1 cellular context compared by ENCODE assay signal in the genomic region with DNA sequence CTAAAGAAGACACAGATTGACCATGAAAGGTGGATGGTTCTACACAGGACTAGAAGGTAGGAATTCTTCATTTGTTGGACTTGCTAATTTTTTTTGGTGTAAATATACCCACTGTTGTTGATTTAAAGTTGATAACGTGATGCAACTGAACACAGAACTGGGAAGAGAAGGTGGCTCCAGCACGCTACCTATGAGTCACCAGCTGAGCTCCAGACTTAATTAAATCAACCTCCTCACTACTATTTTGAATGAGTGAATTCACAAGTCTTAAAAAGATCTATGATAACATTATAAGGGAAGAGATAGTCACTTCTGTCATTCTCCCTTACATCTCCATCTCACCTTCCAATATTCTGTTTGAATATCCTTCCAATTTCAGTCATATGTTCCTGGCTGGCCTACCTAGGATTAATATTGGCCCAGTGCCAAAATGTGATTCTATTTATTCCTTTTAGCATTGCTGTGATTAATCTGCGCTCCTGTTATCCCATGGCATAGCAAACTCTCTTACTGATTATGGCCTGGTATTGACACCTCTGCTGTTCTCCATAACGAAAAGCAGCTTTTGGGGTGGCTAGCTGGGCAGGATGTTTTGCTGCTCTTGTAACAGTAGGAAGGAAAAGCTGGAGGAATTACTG.
TF ChIP-seq lines count a peak whose summit lies in the region.

No MANE protein-coding gene starts in this region.

TF ChIP-seq in GM23338, 12 proteins besides CTCF, POLR2A, EP300 and RAD21 (continued from another document):
- TF ChIP-seq, protein P1, sequence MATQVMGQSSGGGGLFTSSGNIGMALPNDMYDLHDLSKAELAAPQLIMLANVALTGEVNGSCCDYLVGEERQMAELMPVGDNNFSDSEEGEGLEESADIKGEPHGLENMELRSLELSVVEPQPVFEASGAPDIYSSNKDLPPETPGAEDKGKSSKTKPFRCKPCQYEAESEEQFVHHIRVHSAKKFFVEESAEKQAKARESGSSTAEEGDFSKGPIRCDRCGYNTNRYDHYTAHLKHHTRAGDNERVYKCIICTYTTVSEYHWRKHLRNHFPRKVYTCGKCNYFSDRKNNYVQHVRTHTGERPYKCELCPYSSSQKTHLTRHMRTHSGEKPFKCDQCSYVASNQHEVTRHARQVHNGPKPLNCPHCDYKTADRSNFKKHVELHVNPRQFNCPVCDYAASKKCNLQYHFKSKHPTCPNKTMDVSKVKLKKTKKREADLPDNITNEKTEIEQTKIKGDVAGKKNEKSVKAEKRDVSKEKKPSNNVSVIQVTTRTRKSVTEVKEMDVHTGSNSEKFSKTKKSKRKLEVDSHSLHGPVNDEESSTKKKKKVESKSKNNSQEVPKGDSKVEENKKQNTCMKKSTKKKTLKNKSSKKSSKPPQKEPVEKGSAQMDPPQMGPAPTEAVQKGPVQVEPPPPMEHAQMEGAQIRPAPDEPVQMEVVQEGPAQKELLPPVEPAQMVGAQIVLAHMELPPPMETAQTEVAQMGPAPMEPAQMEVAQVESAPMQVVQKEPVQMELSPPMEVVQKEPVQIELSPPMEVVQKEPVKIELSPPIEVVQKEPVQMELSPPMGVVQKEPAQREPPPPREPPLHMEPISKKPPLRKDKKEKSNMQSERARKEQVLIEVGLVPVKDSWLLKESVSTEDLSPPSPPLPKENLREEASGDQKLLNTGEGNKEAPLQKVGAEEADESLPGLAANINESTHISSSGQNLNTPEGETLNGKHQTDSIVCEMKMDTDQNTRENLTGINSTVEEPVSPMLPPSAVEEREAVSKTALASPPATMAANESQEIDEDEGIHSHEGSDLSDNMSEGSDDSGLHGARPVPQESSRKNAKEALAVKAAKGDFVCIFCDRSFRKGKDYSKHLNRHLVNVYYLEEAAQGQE (IDR thresholded peaks at IDR 0.05; ENCODE audit: unreplicated experiment), result no peak
- TF ChIP-seq, protein P2, sequence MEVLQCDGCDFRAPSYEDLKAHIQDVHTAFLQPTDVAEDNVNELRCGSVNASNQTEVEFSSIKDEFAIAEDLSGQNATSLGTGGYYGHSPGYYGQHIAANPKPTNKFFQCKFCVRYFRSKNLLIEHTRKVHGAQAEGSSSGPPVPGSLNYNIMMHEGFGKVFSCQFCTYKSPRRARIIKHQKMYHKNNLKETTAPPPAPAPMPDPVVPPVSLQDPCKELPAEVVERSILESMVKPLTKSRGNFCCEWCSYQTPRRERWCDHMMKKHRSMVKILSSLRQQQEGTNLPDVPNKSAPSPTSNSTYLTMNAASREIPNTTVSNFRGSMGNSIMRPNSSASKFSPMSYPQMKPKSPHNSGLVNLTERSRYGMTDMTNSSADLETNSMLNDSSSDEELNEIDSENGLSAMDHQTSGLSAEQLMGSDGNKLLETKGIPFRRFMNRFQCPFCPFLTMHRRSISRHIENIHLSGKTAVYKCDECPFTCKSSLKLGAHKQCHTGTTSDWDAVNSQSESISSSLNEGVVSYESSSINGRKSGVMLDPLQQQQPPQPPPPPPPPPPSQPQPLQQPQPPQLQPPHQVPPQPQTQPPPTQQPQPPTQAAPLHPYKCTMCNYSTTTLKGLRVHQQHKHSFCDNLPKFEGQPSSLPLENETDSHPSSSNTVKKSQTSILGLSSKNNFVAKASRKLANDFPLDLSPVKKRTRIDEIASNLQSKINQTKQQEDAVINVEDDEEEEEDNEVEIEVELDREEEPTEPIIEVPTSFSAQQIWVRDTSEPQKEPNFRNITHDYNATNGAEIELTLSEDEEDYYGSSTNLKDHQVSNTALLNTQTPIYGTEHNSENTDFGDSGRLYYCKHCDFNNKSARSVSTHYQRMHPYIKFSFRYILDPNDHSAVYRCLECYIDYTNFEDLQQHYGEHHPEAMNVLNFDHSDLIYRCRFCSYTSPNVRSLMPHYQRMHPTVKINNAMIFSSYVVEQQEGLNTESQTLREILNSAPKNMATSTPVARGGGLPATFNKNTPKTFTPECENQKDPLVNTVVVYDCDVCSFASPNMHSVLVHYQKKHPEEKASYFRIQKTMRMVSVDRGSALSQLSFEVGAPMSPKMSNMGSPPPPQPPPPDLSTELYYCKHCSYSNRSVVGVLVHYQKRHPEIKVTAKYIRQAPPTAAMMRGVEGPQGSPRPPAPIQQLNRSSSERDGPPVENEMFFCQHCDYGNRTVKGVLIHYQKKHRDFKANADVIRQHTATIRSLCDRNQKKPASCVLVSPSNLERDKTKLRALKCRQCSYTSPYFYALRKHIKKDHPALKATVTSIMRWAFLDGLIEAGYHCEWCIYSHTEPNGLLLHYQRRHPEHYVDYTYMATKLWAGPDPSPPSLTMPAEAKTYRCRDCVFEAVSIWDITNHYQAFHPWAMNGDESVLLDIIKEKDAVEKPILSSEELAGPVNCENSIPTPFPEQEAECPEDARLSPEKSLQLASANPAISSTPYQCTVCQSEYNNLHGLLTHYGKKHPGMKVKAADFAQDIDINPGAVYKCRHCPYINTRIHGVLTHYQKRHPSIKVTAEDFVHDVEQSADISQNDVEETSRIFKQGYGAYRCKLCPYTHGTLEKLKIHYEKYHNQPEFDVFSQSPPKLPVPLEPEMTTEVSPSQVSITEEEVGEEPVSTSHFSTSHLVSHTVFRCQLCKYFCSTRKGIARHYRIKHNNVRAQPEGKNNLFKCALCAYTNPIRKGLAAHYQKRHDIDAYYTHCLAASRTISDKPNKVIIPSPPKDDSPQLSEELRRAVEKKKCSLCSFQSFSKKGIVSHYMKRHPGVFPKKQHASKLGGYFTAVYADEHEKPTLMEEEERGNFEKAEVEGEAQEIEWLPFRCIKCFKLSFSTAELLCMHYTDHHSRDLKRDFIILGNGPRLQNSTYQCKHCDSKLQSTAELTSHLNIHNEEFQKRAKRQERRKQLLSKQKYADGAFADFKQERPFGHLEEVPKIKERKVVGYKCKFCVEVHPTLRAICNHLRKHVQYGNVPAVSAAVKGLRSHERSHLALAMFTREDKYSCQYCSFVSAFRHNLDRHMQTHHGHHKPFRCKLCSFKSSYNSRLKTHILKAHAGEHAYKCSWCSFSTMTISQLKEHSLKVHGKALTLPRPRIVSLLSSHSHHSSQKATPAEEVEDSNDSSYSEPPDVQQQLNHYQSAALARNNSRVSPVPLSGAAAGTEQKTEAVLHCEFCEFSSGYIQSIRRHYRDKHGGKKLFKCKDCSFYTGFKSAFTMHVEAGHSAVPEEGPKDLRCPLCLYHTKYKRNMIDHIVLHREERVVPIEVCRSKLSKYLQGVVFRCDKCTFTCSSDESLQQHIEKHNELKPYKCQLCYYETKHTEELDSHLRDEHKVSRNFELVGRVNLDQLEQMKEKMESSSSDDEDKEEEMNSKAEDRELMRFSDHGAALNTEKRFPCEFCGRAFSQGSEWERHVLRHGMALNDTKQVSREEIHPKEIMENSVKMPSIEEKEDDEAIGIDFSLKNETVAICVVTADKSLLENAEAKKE (CRISPR knock-in tag; IDR thresholded peaks at IDR 0.05), result no peak
- no peak for TF ChIP-seq CREB1 (CRISPR knock-in tag; IDR thresholded peaks at IDR 0.05; ENCODE audit: low read depth)
- TF ChIP-seq JUNB (IDR thresholded peaks at IDR 0.05; ENCODE audit: unreplicated experiment), result no peak
